8 cellular contexts compared by ENCODE assay signal in genomic region chr18:74290831-74291770, GRCh38. TPM values are rescaled to one million over a fixed set of nuclear protein-coding genes. Genes with fewer than 3 reads are reported as not detected.
DNase-seq lines count a peak whose midpoint lies in the region; ATAC-seq and TF ChIP-seq lines count a peak whose summit lies in the region.

No MANE protein-coding gene starts in this region.

- peak overlapping the region; percentile 94 for H3K27ac Mint-ChIP-seq in stimulated activated naive B cell treated with anti-CD40 and anti-IgM and Interleukin-4, amounts not matched to agents 10 μg/mL and 1 μg/mL and 100 μg/mL, for 72 hours

- peaks cover 5 to 8% of the 10 kb centered on the region in 2 donors for H3K4me1 ChIP-seq in ascending aorta

- peak overlapping the region; percentile 63 to 87 for H3K4me3 ChIP-seq in ascending aorta

- peaks cover 2 to 6% of the 10 kb centered on the region in 2 donors for H3K36me3 Mint-ChIP-seq in stimulated activated naive B cell treated with anti-CD40 and anti-IgM and Interleukin-4, amounts not matched to agents 10 μg/mL and 1 μg/mL and 100 μg/mL, for 72 hours

- H3K4me3 Mint-ChIP-seq in stimulated activated naive B cell treated with anti-CD40 and anti-IgM and Interleukin-4, amounts not matched to agents 10 μg/mL and 1 μg/mL and 100 μg/mL, for 72 hours: peak overlapping the region; percentile 93 to 95

- no peaks in the 10 kb centered on the region for H3K27me3 ChIP-seq in ascending aorta

- H3K36me3 ChIP-seq in ascending aorta: no peaks in the 10 kb centered on the region

- no peaks in the 10 kb centered on the region for H3K9me3 Mint-ChIP-seq in stimulated activated naive B cell treated with anti-CD40 and anti-IgM and Interleukin-4, amounts not matched to agents 10 μg/mL and 1 μg/mL and 100 μg/mL, for 72 hours

- no peaks in the 10 kb centered on the region for H3K9me3 ChIP-seq in ascending aorta

- DNase-seq in NCI-H1417 (lab: John Stamatoyannopoulos, UW): peak; percentile 62 to 87 (median 86)
- DNase-seq in NCI-H1417 treated with DMSO at 0.1 percent for 48 hours (lab: John Stamatoyannopoulos, UW): no peak
- DNase-seq in NCI-H146 (lab: John Stamatoyannopoulos, UW): peak; percentile 76
- DNase-seq in ascending aorta (ENCODE audit: low spot score in 2 of 2): no peak
- peak; percentile 58 for DNase-seq in iPS-NIHi7 (ENCODE audit: extremely low spot score)
- no peak for DNase-seq in stimulated activated naive B cell treated with anti-CD40 and anti-IgM and Interleukin-4, amounts not matched to agents 10 μg/mL and 1 μg/mL and 100 μg/mL, for 72 hours
- DNase-seq in cortex of kidney (lab: John Stamatoyannopoulos, UW): no peak

- H3K27me3 Mint-ChIP-seq in stimulated activated naive B cell treated with anti-CD40 and anti-IgM and Interleukin-4, amounts not matched to agents 10 μg/mL and 1 μg/mL and 100 μg/mL, for 72 hours: no peaks in the 10 kb centered on the region

- intact Hi-C loops in ascending aorta (cut with DNase I): loop anchor here (5.0 kb wide), 2 partner anchors 61 to 916 kb away; partner anchors contain the start of gene PTGR3

- H3K27ac ChIP-seq in ascending aorta: peak overlapping the region in 1 of 2 donors; percentile 47

- no peak for TF ChIP-seq CTCF in ascending aorta (IDR thresholded peaks at IDR 0.05)

- peak in 1 of 2 donors; percentile 0 for ATAC-seq in stimulated activated naive B cell treated with anti-CD40 and anti-IgM and Interleukin-4, amounts not matched to agents 10 μg/mL and 1 μg/mL and 100 μg/mL, for 72 hours (replicated peaks)
- ATAC-seq in HG02885 (IDR thresholded peaks at IDR 0.05; ENCODE audit: poor library complexity, unreplicated experiment): no peak

- peaks cover 16 to 26% of the 10 kb centered on the region in 2 donors for H3K4me1 Mint-ChIP-seq in stimulated activated naive B cell treated with anti-CD40 and anti-IgM and Interleukin-4, amounts not matched to agents 10 μg/mL and 1 μg/mL and 100 μg/mL, for 72 hours

RNA-seq across cellular contexts. Expression of gene CYB5A, which starts 0.7 kb away (rescaled TPM):
- total RNA-seq in ascending aorta: 58.1 TPM

RNA-seq across cellular contexts. Expression of gene C18orf63, which starts 24.5 kb away (rescaled TPM):
- not detected for total RNA-seq in ascending aorta

Comparison
In these comparisons a context has a peak if more than half of its experiments do, and no peak if none do; other contexts are left out.
1. DNase-seq: peak in NCI-H1417 (3 of 3), NCI-H146 (single experiment) and iPS-NIHi7 (single experiment); none in NCI-H1417 treated with DMSO at 0.1 percent for 48 hours (single experiment), ascending aorta (0 of 2), stimulated activated naive B cell treated with anti-CD40 and anti-IgM and Interleukin-4, amounts not matched to agents 10 μg/mL and 1 μg/mL and 100 μg/mL, for 72 hours (single experiment) and cortex of kidney (single experiment).